8 cellular contexts compared by ENCODE assay signal in the genomic region with DNA sequence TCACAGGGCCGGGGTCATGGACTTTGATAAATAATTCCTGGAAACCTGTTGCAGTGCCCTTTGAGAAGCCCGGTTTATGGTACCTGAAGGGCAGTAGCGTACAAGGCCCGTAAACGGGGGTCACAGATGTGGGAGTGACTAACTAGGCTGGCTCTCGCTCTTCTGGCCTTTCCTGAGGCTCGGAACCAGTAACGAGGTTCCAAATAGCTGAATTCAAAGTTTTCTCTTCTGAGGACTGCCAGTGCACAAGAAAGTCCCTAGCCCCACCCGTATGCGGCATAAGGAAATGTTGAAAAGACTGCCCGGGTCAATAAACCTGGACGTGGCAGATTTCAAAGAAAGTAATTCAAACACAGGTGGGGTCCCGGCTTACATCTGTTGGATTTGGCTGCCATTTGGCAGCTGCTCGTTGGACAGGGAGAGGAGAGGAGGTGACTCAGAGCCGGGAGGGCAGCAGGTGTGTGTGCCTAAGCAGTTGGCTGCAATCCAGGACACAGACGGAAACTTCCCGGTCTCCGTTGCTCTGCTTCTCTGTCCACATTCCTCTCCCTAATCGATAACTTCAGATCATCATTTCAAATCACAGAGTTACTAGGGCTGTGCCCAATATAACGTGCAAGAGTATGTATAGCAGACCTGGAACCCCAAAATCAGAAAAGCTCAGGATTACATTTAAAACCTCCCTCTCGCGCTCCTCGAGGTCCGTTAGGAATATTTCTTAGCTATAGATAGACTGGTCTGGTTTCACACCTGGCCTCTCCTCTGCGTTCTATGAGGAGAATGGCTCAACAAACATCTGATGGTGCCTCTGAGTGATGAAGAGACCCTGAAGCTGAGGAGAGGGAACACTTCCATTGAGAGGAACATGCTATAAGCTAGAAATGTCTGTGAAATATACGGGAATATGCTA. TPM values are rescaled to one million over a fixed set of nuclear protein-coding genes. Genes with fewer than 3 reads are reported as not detected.
DNase-seq lines count a peak whose midpoint lies in the region; ATAC-seq and TF ChIP-seq lines count a peak whose summit lies in the region.

No MANE protein-coding gene starts in this region.

- peaks cover 22% of the 10 kb centered on the region for H3K4me1 Mint-ChIP-seq in endodermal cell

- DNase-seq in SIG-M5 treated with dmso at 0.1 percent for 504 hours (lab: John Stamatoyannopoulos, UW; ENCODE audit: unreplicated experiment) (peak; percentile 27), SIG-M5 (lab: John Stamatoyannopoulos, UW) (no peak), NCI-H2196 (lab: John Stamatoyannopoulos, UW; ENCODE audit: unreplicated experiment) (peak; percentile 90), endodermal cell (peak; percentile 80)
- DNase-seq in activated CD4-positive, alpha-beta T cell treated with anti-CD3 and anti-CD28 coated beads, Interleukin-2, amount 50 U/mL, for 48 hours: peak; percentile 41 to 57
- DNase-seq in stimulated activated naive CD4-positive, alpha-beta T cell treated with Interleukin-2 at 50 U/mL for 16 hours (lab: John Stamatoyannopoulos, UW): peak; percentile 14

- H3K4me1 ChIP-seq in endodermal cell (ENCODE audit: control insufficient read depth, insufficient read depth, low read length): no peaks in the 10 kb centered on the region
- H3K4me1 ChIP-seq in mononuclear cell (ENCODE audit: insufficient read depth, low read length): peaks cover 34% of the 10 kb centered on the region

- H3K36me3 ChIP-seq in endodermal cell (ENCODE audit: control insufficient read depth, insufficient read depth, low read length): no peaks in the 10 kb centered on the region

- peak; percentile 7 for ATAC-seq in HG02970 (IDR thresholded peaks at IDR 0.05; ENCODE audit: low FRiP score, unreplicated experiment)

- peaks cover 10% of the 10 kb centered on the region for H3K27me3 Mint-ChIP-seq in endodermal cell (ENCODE audit: insufficient read depth)

- H3K4me3 Mint-ChIP-seq in endodermal cell: peak overlapping the region; percentile 93

- H3K4me3 ChIP-seq in endodermal cell (ENCODE audit: low read length): peak overlapping the region; percentile 96
- peak overlapping the region; percentile 70 for H3K4me3 ChIP-seq in mononuclear cell (ENCODE audit: low read length)

- H3K36me3 Mint-ChIP-seq in endodermal cell (ENCODE audit: low read depth): no peaks in the 10 kb centered on the region

- 24 to 28% methylated on average over 20 to 26 of the region's 26 CpGs for WGBS in endodermal cell (ENCODE audit: insufficient coverage in 1 of 2, insufficient read length in 1 of 2), 2 experiments

- H3K9me3 Mint-ChIP-seq in endodermal cell: no peaks in the 10 kb centered on the region

- peak overlapping the region; percentile 2 for H3K27ac ChIP-seq in endodermal cell (ENCODE audit: low read depth, low read length)

- H3K9ac ChIP-seq in endodermal cell (ENCODE audit: extremely low read depth, low read length, poor library complexity, severe bottlenecking): peak overlapping the region; percentile 93

- H3K27ac Mint-ChIP-seq in endodermal cell: peak overlapping the region; percentile 96

- no peaks in the 10 kb centered on the region for H3K9me3 ChIP-seq in endodermal cell (ENCODE audit: control insufficient read depth, low read length)
- no peaks in the 10 kb centered on the region for H3K9me3 ChIP-seq in mononuclear cell (ENCODE audit: low read depth, low read length)

- no peak for TF ChIP-seq CTCF in endodermal cell (conservative IDR thresholded peaks at IDR 0.05)

- H3K27me3 ChIP-seq in endodermal cell (ENCODE audit: control insufficient read depth, insufficient read depth, low read length, poor library complexity, severe bottlenecking) (no peaks in the 10 kb centered on the region), mononuclear cell (ENCODE audit: insufficient read depth, low read length) (no peaks in the 10 kb centered on the region)

RNA-seq across cellular contexts. Expression of a gene that starts 0.8 kb away (rescaled TPM):
- 10 to 100 TPM; 25.4 to 29.5 TPM for total RNA-seq in endodermal cell
- 12.2 TPM for polyA plus RNA-seq in endodermal cell (2013, experiment 1 of 2)
- 9.8 TPM for polyA plus RNA-seq in endodermal cell (2013, experiment 2 of 2)
- total RNA-seq in mononuclear cell: 10.6 TPM
